In the genomic region with DNA sequence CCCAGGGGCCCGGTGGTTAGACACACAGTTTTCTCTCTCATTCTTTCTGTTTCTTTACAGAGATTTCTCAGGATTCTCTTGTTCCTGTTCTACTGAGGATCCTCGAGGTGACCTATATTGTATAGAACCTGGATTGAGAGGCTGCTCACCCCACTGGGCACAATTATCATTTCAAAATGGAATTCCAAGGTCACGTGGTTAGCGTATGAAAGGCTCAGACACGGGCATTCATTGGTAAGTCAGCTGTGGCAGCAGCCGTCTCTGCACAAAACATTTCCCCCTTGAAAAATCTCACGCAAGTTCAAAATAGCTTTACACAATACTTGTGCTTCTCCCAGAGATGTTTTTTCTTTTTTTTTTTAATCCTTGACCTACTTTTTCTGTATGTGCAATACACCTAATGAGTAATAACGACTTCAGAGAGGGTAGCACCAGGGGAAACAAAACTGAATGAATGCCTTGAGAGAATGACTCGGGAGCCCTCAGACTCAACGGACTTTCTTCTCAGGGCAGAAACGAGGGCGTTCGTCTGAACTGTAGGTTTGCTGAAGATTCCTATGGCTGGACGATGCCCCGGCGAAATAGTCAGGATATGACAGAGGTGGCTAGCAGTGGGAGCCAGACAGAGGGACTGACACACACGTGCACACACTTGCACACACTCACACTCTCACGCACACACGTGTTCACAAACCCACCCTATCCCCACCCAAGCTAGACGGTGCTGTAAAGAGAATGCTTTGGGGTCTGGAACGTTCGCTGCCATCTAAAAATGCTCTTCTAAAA, we compare ENCODE assay signal across 24 cellular contexts.
DNase-seq lines count a peak whose midpoint lies in the region; ATAC-seq and TF ChIP-seq lines count a peak whose summit lies in the region.
"Had no signal": no experiment of that assay in that cellular context is flagged by ENCODE, and none has a peak within 500 bp of the region (broad histone marks: within the 10 kb centered on the region; RNA-seq: fewer than 3 reads in every experiment).

No MANE protein-coding gene starts in this region.

- no peaks in the 10 kb centered on the region for H3K36me3 ChIP-seq in left lung
- no peaks in the 10 kb centered on the region for H3K36me3 ChIP-seq in upper lobe of right lung
- H3K36me3 ChIP-seq: cardiac muscle cell, heart right ventricle, tibial artery had no signal

- H3K4me3 ChIP-seq in left lung (no peak overlapping the region), upper lobe of right lung (no peak overlapping the region)
- H3K4me3 ChIP-seq: A549, cardiac muscle cell, heart right ventricle, tibial artery had no signal

- H3K4me1 ChIP-seq in left lung = no peaks in the 10 kb centered on the region
- no peaks in the 10 kb centered on the region for H3K4me1 ChIP-seq in upper lobe of right lung
- H3K4me1 ChIP-seq: A549, tibial artery had no signal

- intact Hi-C loops in left lung (cut with DNase I) (no loop called here), upper lobe of right lung (cut with DNase I) (no loop called here)

- no peaks in the 10 kb centered on the region for H3K36me3 Mint-ChIP-seq in activated T-cell treated with anti-CD3 and anti-CD28 coated beads, Interleukin-2, amount 50 U/mL, for 4 hours (ENCODE audit: insufficient read depth)
- H3K36me3 Mint-ChIP-seq: CD14-positive monocyte; naive thymus-derived CD8-positive, alpha-beta T cell; T-cell had no signal

- TF ChIP-seq CTCF in left lung (IDR thresholded peaks at IDR 0.05) (no peak), upper lobe of right lung (IDR thresholded peaks at IDR 0.05) (no peak)

- H3K27me3 ChIP-seq in left lung (peaks cover 0 to 5% of the 10 kb centered on the region in 2 donors), upper lobe of right lung (no peaks in the 10 kb centered on the region)
- H3K27me3 ChIP-seq: cardiac muscle cell had no signal

- ATAC-seq in activated T-cell treated with anti-CD3 and anti-CD28 coated beads, Interleukin-2, amount 50 U/mL, for 4 hours = peak; percentile 54 to 65
- ATAC-seq in left lung (peak; percentile 74), upper lobe of right lung (peak; percentile 58), GM18861 (IDR thresholded peaks at IDR 0.05; ENCODE audit: unreplicated experiment) (no peak)
- ATAC-seq: A549; activated CD8-positive, alpha-beta T cell treated with anti-CD3 and anti-CD28 coated beads, Interleukin-2, amount 10 ng/mL, durations not matched to agents 7 days and 5 days; heart right ventricle; naive thymus-derived CD8-positive, alpha-beta T cell; T-cell had no signal

- DNase-seq in activated T-cell treated with anti-CD3 and anti-CD28 coated beads, Interleukin-2, amount 50 U/mL, for 4 hours = no peak
- DNase-seq in activated T-cell treated with anti-CD3 and anti-CD28 coated beads for 4 hours = no peak
- peak; percentile 20 for DNase-seq in astrocyte of the hippocampus (ENCODE audit: low read depth, low spot score)
- no peak for DNase-seq in left lung
- DNase-seq in upper lobe of right lung = no peak
- DNase-seq in KBM-7 = no peak
- no peak for DNase-seq in NK-92 treated with Interleukin-12 subunit alpha and Interleukin-12 subunit beta, amount 100 ng/mL, for 24 hours (lab: John Stamatoyannopoulos, UW)
- DNase-seq: activated CD8-positive, alpha-beta T cell treated with anti-CD3 and anti-CD28 coated beads, Interleukin-2, amount 10 ng/mL, durations not matched to agents 7 days and 5 days; DMS79; erythroblast; heart right ventricle; MM.1S; naive thymus-derived CD8-positive, alpha-beta T cell; NCI-H2081; NCI-H526 treated with DMSO at 0.1 percent for 48 hours; SHP77; T-cell; tibial artery had no signal

- H3K9me3 Mint-ChIP-seq in activated T-cell treated with anti-CD3 and anti-CD28 coated beads, Interleukin-2, amount 50 U/mL, for 4 hours = no peaks in the 10 kb centered on the region
- H3K9me3 Mint-ChIP-seq: activated T-helper 1 cell treated with anti-CD3 and anti-CD28 coated beads, Interleukin-12 subunit alpha, Interleukin-12 subunit beta, Interleukin-2, Interleukin-4 antibody, amounts not matched to agents 30 ng/mL and 10 ng/mL and 1 ng/mL, durations not matched to agents 14 hours and 24 hours and 36 hours; naive thymus-derived CD8-positive, alpha-beta T cell; T-cell had no signal

- no peak overlapping the region for H3K27ac ChIP-seq in left lung
- no peak overlapping the region for H3K27ac ChIP-seq in upper lobe of right lung
- H3K27ac ChIP-seq: A549, cardiac muscle cell, heart right ventricle, tibial artery, VCaP had no signal

- in situ Hi-C loops in KBM-7 (cut with MboI; ENCODE audit: low pct_unique_long_range_greater_than_20kb, low sequenced_read_pairs) = no loop called here

- no peaks in the 10 kb centered on the region for H3K9me3 ChIP-seq in left lung
- H3K9me3 ChIP-seq in upper lobe of right lung = no peaks in the 10 kb centered on the region
- H3K9me3 ChIP-seq: heart right ventricle, tibial artery had no signal

- peaks cover 2% of the 10 kb centered on the region for H3K27me3 Mint-ChIP-seq in activated T-cell treated with anti-CD3 and anti-CD28 coated beads, Interleukin-2, amount 50 U/mL, for 4 hours (ENCODE audit: low read depth)
- H3K27me3 Mint-ChIP-seq: T-cell had no signal

- H3K4me1 Mint-ChIP-seq in activated T-cell treated with anti-CD3 and anti-CD28 coated beads, Interleukin-2, amount 50 U/mL, for 4 hours (ENCODE audit: low read depth) = peaks cover 48% of the 10 kb centered on the region

- H3K4me3 Mint-ChIP-seq in activated T-cell treated with anti-CD3 and anti-CD28 coated beads, Interleukin-2, amount 50 U/mL, for 4 hours = peak overlapping the region; percentile 0
- H3K4me3 Mint-ChIP-seq: activated CD8-positive, alpha-beta T cell treated with anti-CD3 and anti-CD28 coated beads, Interleukin-2, amount 10 ng/mL, durations not matched to agents 7 days and 5 days; activated T-helper 1 cell treated with anti-CD3 and anti-CD28 coated beads, Interleukin-12 subunit alpha, Interleukin-12 subunit beta, Interleukin-2, Interleukin-4 antibody, amounts not matched to agents 30 ng/mL and 10 ng/mL and 1 ng/mL, durations not matched to agents 14 hours and 24 hours and 36 hours; CD14-positive monocyte had no signal
